In genomic region chr1:106232128-106232527, GRCh38 we compare ENCODE assay signal across 32 cellular contexts.
"Had no signal": no experiment of that assay in that cellular context is flagged by ENCODE, and none has a peak within 500 bp of the region (broad histone marks: within the 10 kb centered on the region; RNA-seq: fewer than 3 reads in every experiment).

No MANE protein-coding gene starts in this region.

- H3K4me2 ChIP-seq: neural progenitor cell had no signal

- H3K27ac ChIP-seq: brain microvascular endothelial cell, esophagus squamous epithelium, gastrocnemius medialis, left lung, lower lobe of right lung, neural progenitor cell, parathyroid adenoma, psoas muscle, sigmoid colon, testis, upper lobe of left lung, vagina had no signal

- ATAC-seq: activated CD8-positive, alpha-beta T cell treated with anti-CD3 and anti-CD28 coated beads for 36 hours; activated T-cell treated with anti-CD3 and anti-CD28 coated beads, Interleukin-2, amount 50 U/mL, for 4 hours; activated T-helper 17 cell treated with anti-CD3 and anti-CD28 coated beads, Interleukin-2, amount 50 U/mL, for 72 hours; gastrocnemius medialis; left lung; lower lobe of right lung; natural killer cell; psoas muscle; T-helper 17 cell had no signal

- H3K9me3 Mint-ChIP-seq: neural progenitor cell had no signal

- H3K4me3 ChIP-seq: esophagus squamous epithelium, gastrocnemius medialis, left lung, lower lobe of right lung, neural progenitor cell, psoas muscle, sigmoid colon, testis, upper lobe of left lung, vagina had no signal

- H3K27me3 ChIP-seq: brain microvascular endothelial cell, esophagus squamous epithelium, gastrocnemius medialis, left lung, neural progenitor cell, sigmoid colon, testis, upper lobe of left lung, vagina had no signal

- H3K27me3 Mint-ChIP-seq: activated CD8-positive, alpha-beta T cell treated with anti-CD3 and anti-CD28 coated beads for 36 hours; activated T-helper 17 cell treated with anti-CD3 and anti-CD28 coated beads, Interleukin-2, amount 50 U/mL, for 72 hours; T-helper 17 cell had no signal

- H3K27ac Mint-ChIP-seq: activated CD8-positive, alpha-beta T cell treated with anti-CD3 and anti-CD28 coated beads for 36 hours; activated T-helper 17 cell treated with anti-CD3 and anti-CD28 coated beads, Interleukin-2, amount 50 U/mL, for 72 hours; natural killer cell; neural progenitor cell; T-helper 17 cell had no signal

- H2AFZ ChIP-seq: neural progenitor cell, parathyroid adenoma had no signal

- H3K36me3 ChIP-seq: brain microvascular endothelial cell, esophagus squamous epithelium, gastrocnemius medialis, left lung, lower lobe of right lung, neural progenitor cell, sigmoid colon, upper lobe of left lung, vagina had no signal

- H3K4me1 ChIP-seq: esophagus squamous epithelium, gastrocnemius medialis, left lung, lower lobe of right lung, neural progenitor cell, parathyroid adenoma, psoas muscle, sigmoid colon, testis, upper lobe of left lung, vagina had no signal

- H3K9ac ChIP-seq: neural progenitor cell, parathyroid adenoma had no signal

- H3K9me3 ChIP-seq: esophagus squamous epithelium, gastrocnemius medialis, lower lobe of right lung, psoas muscle, sigmoid colon, testis, upper lobe of left lung, vagina had no signal

- H3K4me3 Mint-ChIP-seq: activated CD8-positive, alpha-beta T cell treated with anti-CD3 and anti-CD28 coated beads for 36 hours; activated T-cell treated with anti-CD3 and anti-CD28 coated beads, Interleukin-2, amount 50 U/mL, for 4 hours; activated T-helper 17 cell treated with anti-CD3 and anti-CD28 coated beads, Interleukin-2, amount 50 U/mL, for 72 hours; natural killer cell; neural progenitor cell; T-helper 17 cell had no signal

- H3K36me3 Mint-ChIP-seq: natural killer cell, neural progenitor cell had no signal

- DNase-seq: activated CD4-positive, alpha-beta T cell treated with anti-CD3 and anti-CD28 coated beads, Interleukin-2, amount 50 U/mL, for 1 hour; activated CD4-positive, CD25-positive, alpha-beta regulatory T cell treated with anti-CD3 and anti-CD28 coated beads, Interleukin-2, amount 50 U/mL, for 72 hours; activated CD8-positive, alpha-beta T cell treated with anti-CD3 and anti-CD28 coated beads for 36 hours; activated gamma-delta T cell treated with Interleukin-2 at 50 U/mL for 16 hours; activated naive CD4-positive, alpha-beta T cell treated with anti-CD3 and anti-CD28 coated beads, Interleukin-2, amount 50 U/mL, for 16 hours; activated T-cell treated with anti-CD3 and anti-CD28 coated beads, Interleukin-2, amount 50 U/mL, for 4 hours; amniotic stem cell; brain microvascular endothelial cell; caudate nucleus; esophagus squamous epithelium; gastrocnemius medialis; hippocampal formation; kidney glomerular epithelial cell; left lung; lower lobe of right lung; mesendoderm; natural killer cell; occipital lobe; psoas muscle; sigmoid colon; small intestine; stimulated activated CD4-positive, alpha-beta T cell treated with anti-CD3 and anti-CD28 coated beads, Interleukin-4, amount 100 ng/mL, for 4 hours; stimulated activated CD8-positive, alpha-beta memory T cell treated with anti-CD3 and anti-CD28 coated beads, Interleukin-4, amount 100 ng/mL, for 48 hours; stimulated activated naive CD4-positive, alpha-beta T cell; T-helper 17 cell; T1000; testis; upper lobe of left lung had no signal

- H3K4me1 Mint-ChIP-seq: activated T-helper 17 cell treated with anti-CD3 and anti-CD28 coated beads, Interleukin-2, amount 50 U/mL, for 72 hours; natural killer cell; neural progenitor cell; T-helper 17 cell had no signal
